8 cellular contexts compared by ENCODE assay signal in genomic region chr3:49021213-49021812, GRCh38. TPM values are rescaled to one million over a fixed set of nuclear protein-coding genes. Genes with fewer than 3 reads are reported as not detected.
A peak's percentile ranks its signal among the peaks of the same experiment; 100 is the strongest.
DNase-seq lines count a peak whose midpoint lies in the region; ATAC-seq lines count a peak whose summit lies in the region.

No MANE protein-coding gene starts in this region.

- peak overlapping the region; percentile 85 for H3K9ac ChIP-seq in endocrine pancreas (ENCODE audit: control insufficient read depth, insufficient read depth, low read length)

- no peaks in the 10 kb centered on the region for H3K27me3 ChIP-seq in endocrine pancreas (ENCODE audit: control insufficient read depth, insufficient read depth, low read length)

- H3K4me1 ChIP-seq in endocrine pancreas (ENCODE audit: control insufficient read depth, insufficient read depth, low read length): no peaks in the 10 kb centered on the region

- no peaks in the 10 kb centered on the region for H3K36me3 ChIP-seq in endocrine pancreas (ENCODE audit: control insufficient read depth, insufficient read depth, low read length)

- in situ Hi-C loops in Caki2 (cut with HindIII; ENCODE audit: low pct_unique_long_range_greater_than_20kb, low sequenced_read_pairs): no loop called here

- DNase-seq in Caki2 (ENCODE audit: low read depth): peak; percentile 97
- DNase-seq in HUDEP-2 (lab: John Stamatoyannopoulos, UW; ENCODE audit: unreplicated experiment in 76 of 76): peak; percentile 70 to 99 (median 97)
- peak; percentile 93 for DNase-seq in NOMO-1 treated with dmso at 0.1 percent for 144 hours (lab: John Stamatoyannopoulos, UW; ENCODE audit: unreplicated experiment)
- peak; percentile 97 for DNase-seq in activated CD8-positive, alpha-beta memory T cell treated with anti-CD3 and anti-CD28 coated beads, Interleukin-2, amount 50 U/mL, for 1 hour (ENCODE audit: extremely low read depth)
- DNase-seq in mesenteric fat pad (ENCODE audit: low spot score): peak; percentile 99
- DNase-seq in stimulated activated CD8-positive, alpha-beta memory T cell treated with anti-CD3 and anti-CD28 coated beads, Interleukin-15, amount 100 ng/mL, for 1 hour (ENCODE audit: low read depth): peak; percentile 98

- H3K9me3 ChIP-seq in endocrine pancreas (ENCODE audit: control insufficient read depth, low read length): no peaks in the 10 kb centered on the region

- H3K4me3 ChIP-seq in endocrine pancreas (ENCODE audit: control insufficient read depth, insufficient read depth, low read length): no peak overlapping the region

- ATAC-seq in GM21390 (IDR thresholded peaks at IDR 0.05; ENCODE audit: unreplicated experiment): peak; percentile 48

RNA-seq across cellular contexts. Expression of gene NDUFAF3, which starts 0.6 kb away (rescaled TPM):
- 170 and 175 TPM in 2 replicates for total RNA-seq in Caki2 (2014; rRNA removed; shearing (Covaris generic); ENCODE audit: low replicate concordance)
- total RNA-seq in mesenteric fat pad: 102 TPM

RNA-seq across cellular contexts. Expression of gene DALRD3, which starts 2.9 kb away (rescaled TPM):
- total RNA-seq in Caki2 (2014; rRNA removed; shearing (Covaris generic); ENCODE audit: low replicate concordance): 63.4 and 69.7 TPM in 2 replicates
- total RNA-seq in mesenteric fat pad: 16.0 TPM

RNA-seq across cellular contexts. Expression of gene IMPDH2, which starts 7.9 kb away (rescaled TPM):
- 222 and 291 TPM in 2 replicates for total RNA-seq in Caki2 (2014; rRNA removed; shearing (Covaris generic); ENCODE audit: low replicate concordance)
- 123 TPM for total RNA-seq in mesenteric fat pad

RNA-seq across cellular contexts. Expression of gene WDR6, which starts 14.1 kb away (rescaled TPM):
- 38.0 and 38.2 TPM in 2 replicates for total RNA-seq in Caki2 (2014; rRNA removed; shearing (Covaris generic); ENCODE audit: low replicate concordance)
- total RNA-seq in mesenteric fat pad: 104 TPM

RNA-seq across cellular contexts. Expression of gene P4HTM, which starts 31.3 kb away (rescaled TPM):
- 65.2 and 72.9 TPM in 2 replicates for total RNA-seq in Caki2 (2014; rRNA removed; shearing (Covaris generic); ENCODE audit: low replicate concordance)
- total RNA-seq in mesenteric fat pad: 16.2 TPM
